In the genomic region with DNA sequence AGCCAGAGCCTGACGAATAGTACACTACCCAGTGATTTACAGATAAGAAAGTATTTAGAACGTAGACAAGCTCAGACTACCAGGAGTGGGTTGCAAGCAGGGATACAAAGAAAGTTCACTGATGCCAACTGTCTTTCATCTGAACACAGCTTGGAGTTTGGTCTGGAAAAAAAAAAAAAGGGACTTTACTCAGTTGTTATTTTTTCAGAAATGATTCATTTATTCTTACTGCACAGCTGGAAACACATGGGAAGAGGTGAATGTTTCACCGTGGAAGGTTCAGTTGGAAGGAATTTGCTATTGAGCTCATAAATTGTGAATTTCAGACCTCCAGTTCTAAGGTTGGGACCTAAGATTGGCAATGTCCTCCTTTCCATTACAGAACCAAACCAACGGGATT, we compare ENCODE assay signal across 16 cellular contexts.
DNase-seq lines count a peak whose midpoint lies in the region; ATAC-seq, FAIRE-seq and TF ChIP-seq lines count a peak whose summit lies in the region.
"Had no signal": no experiment of that assay in that cellular context is flagged by ENCODE, and none has a peak within 500 bp of the region (broad histone marks: within the 10 kb centered on the region; RNA-seq: fewer than 3 reads in every experiment).

No MANE protein-coding gene starts in this region.

- H3K9me2 ChIP-seq in GM23338 (ENCODE audit: insufficient read depth) = peaks cover 8% of the 10 kb centered on the region; the same call in 1 of the 2 replicates

- H3K27me3 Mint-ChIP-seq in astrocyte (ENCODE audit: low read depth, unreplicated experiment) = no peaks in the 10 kb centered on the region
- peaks cover 3% of the 10 kb centered on the region for H3K27me3 Mint-ChIP-seq in GM23338 (ENCODE audit: insufficient read depth, low read depth, poor library complexity)
- H3K27me3 Mint-ChIP-seq: B cell; CD4-positive, alpha-beta T cell had no signal

- no peak for FAIRE-seq in astrocyte (lab: Jason Lieb, UNC)

- H3K27me3 ChIP-seq in astrocyte (ENCODE audit: insufficient read depth, low read length) = no peaks in the 10 kb centered on the region
- H3K27me3 ChIP-seq in GM23338 (ENCODE audit: insufficient read depth) = no peaks in the 10 kb centered on the region

- H2AFZ ChIP-seq in astrocyte (ENCODE audit: low read depth, low read length) = no peak overlapping the region
- H2AFZ ChIP-seq in GM23338 = no peak overlapping the region

- ATAC-seq in GM19463 (IDR thresholded peaks at IDR 0.05; ENCODE audit: unreplicated experiment) = no peak
- ATAC-seq in GM23338 = no peak
- ATAC-seq: HCT116 had no signal

- DNase-seq in HCEC 1CT (peak; percentile 55), astrocyte (ENCODE audit: low read depth) (peak; percentile 76), fibroblast of mammary gland (ENCODE audit: low read depth) (peak; percentile 31), non-pigmented ciliary epithelial cell (ENCODE audit: low read depth) (peak; percentile 30), GM23338 (ENCODE audit: low spot score) (no peak), midbrain (lab: John Stamatoyannopoulos, UW) (no peak)
- DNase-seq in effector CD4-positive, alpha-beta T cell = no peak
- DNase-seq: ACHN; C1 segment of cervical spinal cord; Calu3; CD4-positive, alpha-beta T cell; DMS 273 treated with DMSO at 0.1 percent for 48 hours had no signal

- H3K9me3 Mint-ChIP-seq in astrocyte (ENCODE audit: unreplicated experiment) (peaks cover 11% of the 10 kb centered on the region), GM23338 (peaks cover 24% of the 10 kb centered on the region)

- H3K4me1 ChIP-seq in astrocyte (ENCODE audit: insufficient read depth, low read length) = peaks cover 3% of the 10 kb centered on the region
- H3K4me1 ChIP-seq in GM23338 (ENCODE audit: insufficient read depth) = no peaks in the 10 kb centered on the region

- H3K9ac ChIP-seq in astrocyte (ENCODE audit: low read length) = no peak overlapping the region

- no peak overlapping the region for H3K4me3 ChIP-seq in astrocyte (ENCODE audit: insufficient read depth, low read depth, low read length)
- no peak overlapping the region for H3K4me3 ChIP-seq in fibroblast of mammary gland (ENCODE audit: control insufficient read depth, low read depth, low read length)
- H3K4me3 ChIP-seq in GM23338 = no peak overlapping the region

- H4K20me1 ChIP-seq in astrocyte (ENCODE audit: insufficient read depth, low read length) = no peaks in the 10 kb centered on the region
- no peaks in the 10 kb centered on the region for H4K20me1 ChIP-seq in GM23338 (replicated peaks; ENCODE audit: insufficient read depth)

- TF ChIP-seq CTCF in astrocyte (IDR thresholded peaks at IDR 0.05; ENCODE audit: insufficient read depth, low read depth, low read length) (no peak), fibroblast of mammary gland (conservative IDR thresholded peaks at IDR 0.05; ENCODE audit: control insufficient read depth, insufficient read depth, low read depth, low read length) (no peak), GM23338 (conservative IDR thresholded peaks at IDR 0.05; ENCODE audit: low read depth in 2 of 2) (no peak)

- no peaks in the 10 kb centered on the region for H3K36me3 ChIP-seq in astrocyte (ENCODE audit: insufficient read depth, low read length)
- peaks cover 4% of the 10 kb centered on the region; the same call in 1 of the 2 replicates for H3K36me3 ChIP-seq in GM23338 (ENCODE audit: insufficient read depth)

- H3K4me3 Mint-ChIP-seq in astrocyte (ENCODE audit: unreplicated experiment) (no peak overlapping the region), GM23338 (no peak overlapping the region)
- H3K4me3 Mint-ChIP-seq: B cell; CD4-positive, alpha-beta T cell had no signal

- H3K79me2 ChIP-seq in astrocyte (ENCODE audit: insufficient read depth, low read length) (no peaks in the 10 kb centered on the region), GM23338 (replicated peaks; ENCODE audit: insufficient read depth) (no peaks in the 10 kb centered on the region)

- H3F3A ChIP-seq in GM23338 (replicated peaks; ENCODE audit: low read depth) = no peaks in the 10 kb centered on the region

- H3K27ac ChIP-seq in astrocyte (ENCODE audit: low read depth, low read length) (no peak overlapping the region), GM23338 (ENCODE audit: low read depth) (no peak overlapping the region)
- H3K27ac ChIP-seq: HL-60 had no signal

- H3K36me3 Mint-ChIP-seq in astrocyte (ENCODE audit: low read depth, unreplicated experiment) = no peaks in the 10 kb centered on the region
- H3K36me3 Mint-ChIP-seq in GM23338 (ENCODE audit: low read depth) = peaks cover 11% of the 10 kb centered on the region

- no peaks in the 10 kb centered on the region for H3K9me3 ChIP-seq in astrocyte (ENCODE audit: insufficient read depth, low read depth, low read length)

- H3K4me1 Mint-ChIP-seq in astrocyte (ENCODE audit: low read depth, unreplicated experiment) (peaks cover 5% of the 10 kb centered on the region), GM23338 (no peaks in the 10 kb centered on the region)
- H3K4me1 Mint-ChIP-seq: B cell had no signal

- H3K4me2 ChIP-seq in astrocyte (ENCODE audit: low read length) (peak overlapping the region; percentile 28), GM23338 (no peak overlapping the region)

- H3K27ac Mint-ChIP-seq in astrocyte (ENCODE audit: unreplicated experiment) = no peak overlapping the region
- H3K27ac Mint-ChIP-seq in GM23338 = no peak overlapping the region
- H3K27ac Mint-ChIP-seq: B cell; CD4-positive, alpha-beta T cell had no signal

TF ChIP-seq in GM23338, 12 proteins besides CTCF, POLR2A, EP300 and RAD21 (continues in another document):
- TF ChIP-seq ETS1 (IDR thresholded peaks at IDR 0.05) = no peak
- no peak for TF ChIP-seq JUNB (IDR thresholded peaks at IDR 0.05; ENCODE audit: unreplicated experiment)
- no peak for TF ChIP-seq REST (IDR thresholded peaks at IDR 0.05; ENCODE audit: unreplicated experiment)
- no peak for TF ChIP-seq NANOG (IDR thresholded peaks at IDR 0.05; ENCODE audit: borderline replicate concordance)

Comparison
In these comparisons a context has a peak if more than half of its experiments do, and no peak if none do; other contexts are left out.
1. DNase-seq: peak in HCEC 1CT (single experiment), astrocyte (single experiment), fibroblast of mammary gland (single experiment) and non-pigmented ciliary epithelial cell (single experiment); none in effector CD4-positive, alpha-beta T cell (single experiment), GM23338 (single experiment) and midbrain (single experiment).